ENCODE assay signal across 8 cellular contexts in genomic region chr17:76182016-76182764, GRCh38. TPM values are rescaled to one million over a fixed set of nuclear protein-coding genes. Genes with fewer than 3 reads are reported as not detected.
DNase-seq lines count a peak whose midpoint lies in the region; ATAC-seq and TF ChIP-seq lines count a peak whose summit lies in the region.

No MANE protein-coding gene starts in this region.

- H3K4me1 Mint-ChIP-seq in natural killer cell treated with Interleukin-12 subunit alpha and Interleukin-12 subunit beta and Interleukin-15 and Interleukin-18, amount 100 ng/mL, for 72 hours (ENCODE audit: low read depth in 2 of 2) = peaks cover 35 to 36% of the 10 kb centered on the region in 2 donors
- peaks cover 8 to 19% of the 10 kb centered on the region in 2 donors for H3K4me1 Mint-ChIP-seq in stimulated activated naive B cell treated with anti-CD40 and anti-IgM and Interleukin-4, amounts not matched to agents 10 μg/mL and 1 μg/mL and 100 μg/mL, for 72 hours

- ATAC-seq in natural killer cell treated with Interleukin-12 subunit alpha and Interleukin-12 subunit beta and Interleukin-15 and Interleukin-18, amount 100 ng/mL, for 72 hours = peak; percentile 84 to 91
- ATAC-seq in stimulated activated naive B cell treated with anti-CD40 and anti-IgM and Interleukin-4, amounts not matched to agents 10 μg/mL and 1 μg/mL and 100 μg/mL, for 72 hours (replicated peaks) = peak; percentile 97 to 98

- H3K27ac ChIP-seq in Peyer's patch = peak overlapping the region in 1 of 4 donors; percentile 40
- H3K27ac ChIP-seq in esophagus squamous epithelium = no peak overlapping the region

- H3K9ac ChIP-seq in Loucy (ENCODE audit: low read depth, low read length, poor library complexity, severe bottlenecking) = no peak overlapping the region

- no peaks in the 10 kb centered on the region for H3K27me3 Mint-ChIP-seq in natural killer cell treated with Interleukin-12 subunit alpha and Interleukin-12 subunit beta and Interleukin-15 and Interleukin-18, amount 100 ng/mL, for 72 hours
- H3K27me3 Mint-ChIP-seq in stimulated activated naive B cell treated with anti-CD40 and anti-IgM and Interleukin-4, amounts not matched to agents 10 μg/mL and 1 μg/mL and 100 μg/mL, for 72 hours = no peaks in the 10 kb centered on the region

- no peak overlapping the region for H3K4me3 Mint-ChIP-seq in natural killer cell treated with Interleukin-12 subunit alpha and Interleukin-12 subunit beta and Interleukin-15 and Interleukin-18, amount 100 ng/mL, for 72 hours
- H3K4me3 Mint-ChIP-seq in stimulated activated naive B cell treated with anti-CD40 and anti-IgM and Interleukin-4, amounts not matched to agents 10 μg/mL and 1 μg/mL and 100 μg/mL, for 72 hours = no peak overlapping the region

- no peak overlapping the region for H3K4me2 ChIP-seq in Loucy (ENCODE audit: low read depth, low read length, poor library complexity, severe bottlenecking)

- H2AFZ ChIP-seq in Loucy (ENCODE audit: low read length) = peak overlapping the region; percentile 81

- peak; percentile 23 for TF ChIP-seq POLR2A in GM19099 (IDR thresholded peaks at IDR 0.05; ENCODE audit: extremely low read depth, insufficient read length, low read depth)
- TF ChIP-seq POLR2A in Peyer's patch (IDR thresholded peaks at IDR 0.05) = no peak
- TF ChIP-seq POLR2A in esophagus squamous epithelium (IDR thresholded peaks at IDR 0.05) = no peak

- intact Hi-C loops in esophagus squamous epithelium (cut with DNase I) = loop anchor here (5.0 kb wide), 1 partner anchor 60 kb away; no protein-coding TSS in a partner anchor

- H3K27ac Mint-ChIP-seq in natural killer cell treated with Interleukin-12 subunit alpha and Interleukin-12 subunit beta and Interleukin-15 and Interleukin-18, amount 100 ng/mL, for 72 hours = peak overlapping the region; percentile 93 to 99
- peak overlapping the region; percentile 63 for H3K27ac Mint-ChIP-seq in stimulated activated naive B cell treated with anti-CD40 and anti-IgM and Interleukin-4, amounts not matched to agents 10 μg/mL and 1 μg/mL and 100 μg/mL, for 72 hours

- H3K9me3 Mint-ChIP-seq in natural killer cell treated with Interleukin-12 subunit alpha and Interleukin-12 subunit beta and Interleukin-15 and Interleukin-18, amount 100 ng/mL, for 72 hours = no peaks in the 10 kb centered on the region
- no peaks in the 10 kb centered on the region for H3K9me3 Mint-ChIP-seq in stimulated activated naive B cell treated with anti-CD40 and anti-IgM and Interleukin-4, amounts not matched to agents 10 μg/mL and 1 μg/mL and 100 μg/mL, for 72 hours

- no peaks in the 10 kb centered on the region for H3K79me2 ChIP-seq in Loucy (ENCODE audit: insufficient read depth, low read length)

- H3K4me3 ChIP-seq in Loucy (ENCODE audit: low read length, poor library complexity, severe bottlenecking) = no peak overlapping the region
- no peak overlapping the region for H3K4me3 ChIP-seq in Peyer's patch
- no peak overlapping the region for H3K4me3 ChIP-seq in esophagus squamous epithelium

- no peaks in the 10 kb centered on the region for H4K20me1 ChIP-seq in Loucy (ENCODE audit: insufficient read depth, low read length, poor library complexity, severe bottlenecking)

- H3K27me3 ChIP-seq in Loucy (ENCODE audit: insufficient read depth, low read length, poor library complexity, severe bottlenecking) (no peaks in the 10 kb centered on the region), Peyer's patch (no peaks in the 10 kb centered on the region), esophagus squamous epithelium (peaks cover 0 to 4% (median 0%) of the 10 kb centered on the region in 4 donors)

- H3F3A ChIP-seq in Loucy (ENCODE audit: low read depth) = no peaks in the 10 kb centered on the region

- H3K9me3 ChIP-seq in Loucy (ENCODE audit: insufficient read depth, low read depth, low read length) (no peaks in the 10 kb centered on the region), Peyer's patch (no peaks in the 10 kb centered on the region), esophagus squamous epithelium (no peaks in the 10 kb centered on the region)

- H3K4me1 ChIP-seq in Loucy (ENCODE audit: insufficient read depth, low read length, poor library complexity, severe bottlenecking) = peaks cover 12% of the 10 kb centered on the region
- no peaks in the 10 kb centered on the region for H3K4me1 ChIP-seq in Peyer's patch
- peaks cover 0 to 7% (median 0%) of the 10 kb centered on the region in 3 donors for H3K4me1 ChIP-seq in esophagus squamous epithelium

- no peaks in the 10 kb centered on the region for H3K9me2 ChIP-seq in Loucy (replicated peaks; ENCODE audit: low read depth, low read length)

- H3K36me3 ChIP-seq in Loucy (ENCODE audit: insufficient read depth, low read length) (no peaks in the 10 kb centered on the region), Peyer's patch (no peaks in the 10 kb centered on the region), esophagus squamous epithelium (no peaks in the 10 kb centered on the region)

- H3K36me3 Mint-ChIP-seq in natural killer cell treated with Interleukin-12 subunit alpha and Interleukin-12 subunit beta and Interleukin-15 and Interleukin-18, amount 100 ng/mL, for 72 hours = peaks cover 4% of the 10 kb centered on the region
- H3K36me3 Mint-ChIP-seq in stimulated activated naive B cell treated with anti-CD40 and anti-IgM and Interleukin-4, amounts not matched to agents 10 μg/mL and 1 μg/mL and 100 μg/mL, for 72 hours = no peaks in the 10 kb centered on the region

- TF ChIP-seq CTCF in Loucy (conservative IDR thresholded peaks at IDR 0.05; ENCODE audit: low read length) (peak; percentile 92), Peyer's patch (IDR thresholded peaks at IDR 0.05) (peak; percentile 87 to 92 (median 90)), esophagus squamous epithelium (IDR thresholded peaks at IDR 0.05) (peak; percentile 87 to 90 (median 89))

- DNase-seq in AG08395 (ENCODE audit: low spot score) = peak; percentile 91
- DNase-seq in Peyer's patch = peak; percentile 92 to 97 (median 93)
- peak; percentile 93 for DNase-seq in activated T-cell treated with anti-CD3 and anti-CD28 coated beads for 48 hours (ENCODE audit: low read depth)
- DNase-seq in esophagus squamous epithelium (lab: John Stamatoyannopoulos, UW) = peak; percentile 55
- peak; percentile 91 for DNase-seq in natural killer cell treated with Interleukin-12 subunit alpha and Interleukin-12 subunit beta and Interleukin-15 and Interleukin-18, amount 100 ng/mL, for 72 hours (ENCODE audit: low spot score)
- DNase-seq in stimulated activated naive B cell treated with anti-CD40 and anti-IgM and Interleukin-4, amounts not matched to agents 10 μg/mL and 1 μg/mL and 100 μg/mL, for 72 hours = peak; percentile 90

- WGBS in esophagus squamous epithelium, 2 donors = 8 to 10% methylated on average over 11 of the region's 11 CpGs

RNA-seq across cellular contexts. Expression of gene FOXJ1, which starts 41.1 kb away (rescaled TPM):
- total RNA-seq in Peyer's patch (not detected), esophagus squamous epithelium (under 1 TPM in 2 of 4 donors, not detected in 2; 0.19 to 0.57 TPM)
- total RNA-seq in natural killer cell treated with Interleukin-12 subunit alpha and Interleukin-12 subunit beta and Interleukin-15 and Interleukin-18, amount 100 ng/mL, for 72 hours = under 1 TPM; 0.48 to 0.95 TPM

RNA-seq across cellular contexts. Expression of gene RNF157, which starts 58.1 kb away (rescaled TPM):
- 100 to 1,000 TPM in 2 of 4 donors, 10 to 100 TPM in 2; 73.4 to 115 (median 106) TPM for total RNA-seq in Peyer's patch
- 1 to 10 TPM in 1 of 4 donors, under 1 TPM in 3; 0.11 to 3.4 (median 0.26) TPM for total RNA-seq in esophagus squamous epithelium
- total RNA-seq in natural killer cell treated with Interleukin-12 subunit alpha and Interleukin-12 subunit beta and Interleukin-15 and Interleukin-18, amount 100 ng/mL, for 72 hours = 100 to 1,000 TPM in 1 of 2 donors, 10 to 100 TPM in 1; 46.6 to 124 TPM

Comparison
In these comparisons a context has a peak if more than half of its experiments do, and no peak if none do; other contexts are left out.
1. RNA of gene RNF157, which starts 58.1 kb away (total RNA-seq): 46.6 to 124 TPM in natural killer cell treated with Interleukin-12 subunit alpha and Interleukin-12 subunit beta and Interleukin-15 and Interleukin-18, amount 100 ng/mL, for 72 hours and 73.4 to 115 TPM in Peyer's patch; 0.11 to 3.4 TPM in esophagus squamous epithelium; every median in the first group is over 10 times any median in the second.
2. Peak in every context shown above with its lines, with median percentiles within 50 percentile points of each other: DNase-seq and CTCF ChIP-seq.